22 cellular contexts compared by ENCODE assay signal in the genomic region with DNA sequence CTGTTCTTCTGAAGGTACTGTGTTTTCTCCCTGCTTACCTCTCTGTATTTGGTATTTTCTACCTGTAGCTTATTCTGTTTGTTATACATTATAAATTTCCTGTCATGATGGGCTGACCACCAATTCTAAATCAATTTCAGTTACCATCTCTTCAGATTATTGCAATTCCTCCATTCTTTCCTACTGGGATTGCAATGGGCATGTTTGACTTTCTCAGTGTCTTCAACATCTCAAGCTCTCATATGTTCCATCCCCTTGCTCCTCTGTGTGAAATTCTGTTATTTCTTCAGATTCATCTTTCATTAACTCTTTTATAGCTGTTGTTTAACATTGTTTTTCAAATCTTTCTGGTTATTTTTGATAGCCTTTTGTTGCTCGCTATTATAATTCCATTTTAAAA.
"Had no signal": no experiment of that assay in that cellular context is flagged by ENCODE, and none has a peak within 500 bp of the region (broad histone marks: within the 10 kb centered on the region; RNA-seq: fewer than 3 reads in every experiment).

No MANE protein-coding gene starts in this region.

- H3K9me3 Mint-ChIP-seq: immature natural killer cell; naive B cell; nephron; stimulated activated memory B cell treated with anti-CD40 and anti-IgM and Interleukin-4, amounts not matched to agents 10 μg/mL and 1 μg/mL and 100 μg/mL, for 72 hours; stimulated activated naive CD8-positive, alpha-beta T cell treated with anti-CD3 and anti-CD28 coated beads, Interleukin-15, Interleukin-2, amounts not matched to agents 100 ng/mL and 50 ng/mL, for 24 hours had no signal

- H3K27ac Mint-ChIP-seq: nephron; stimulated activated memory B cell treated with anti-CD40 and anti-IgM and Interleukin-4, amounts not matched to agents 10 μg/mL and 1 μg/mL and 100 μg/mL, for 72 hours; stimulated activated naive CD8-positive, alpha-beta T cell treated with anti-CD3 and anti-CD28 coated beads, Interleukin-15, Interleukin-2, amounts not matched to agents 100 ng/mL and 50 ng/mL, for 24 hours had no signal

- DNase-seq: dermis blood vessel endothelial cell; esophagus squamous epithelium; immature natural killer cell; left lung; lower lobe of right lung; mesendoderm; naive B cell; occipital lobe; right lobe of liver; spleen; stimulated activated CD4-positive, alpha-beta T cell treated with anti-CD3 and anti-CD28 coated beads, Interleukin-15, amount 100 ng/mL, for 24 hours; stimulated activated CD4-positive, alpha-beta T cell treated with anti-CD3 and anti-CD28 coated beads, Interleukin-1b, Interleukin-23, amount 100 ng/mL, for 48 hours; stimulated activated CD4-positive, alpha-beta T cell treated with anti-CD3 and anti-CD28 coated beads, Interleukin-4, amount 100 ng/mL, for 24 hours; tibial artery; upper lobe of left lung had no signal

- H3K9me3 ChIP-seq: esophagus squamous epithelium, gastroesophageal sphincter, left lung, lower lobe of right lung, prostate gland, right lobe of liver, spleen, tibial artery, upper lobe of left lung, vagina had no signal

- H3K79me2 ChIP-seq: parathyroid adenoma had no signal

- H3K4me3 Mint-ChIP-seq: immature natural killer cell; naive B cell; nephron; stimulated activated memory B cell treated with anti-CD40 and anti-IgM and Interleukin-4, amounts not matched to agents 10 μg/mL and 1 μg/mL and 100 μg/mL, for 72 hours; stimulated activated naive CD8-positive, alpha-beta T cell treated with anti-CD3 and anti-CD28 coated beads, Interleukin-15, Interleukin-2, amounts not matched to agents 100 ng/mL and 50 ng/mL, for 24 hours had no signal

- ATAC-seq: gastroesophageal sphincter; left lung; lower lobe of right lung; right lobe of liver; stimulated activated memory B cell treated with anti-CD40 and anti-IgM and Interleukin-4, amounts not matched to agents 10 μg/mL and 1 μg/mL and 100 μg/mL, for 72 hours had no signal

- H3K4me1 Mint-ChIP-seq: naive B cell; nephron; stimulated activated memory B cell treated with anti-CD40 and anti-IgM and Interleukin-4, amounts not matched to agents 10 μg/mL and 1 μg/mL and 100 μg/mL, for 72 hours had no signal

- H3K27me3 ChIP-seq: esophagus squamous epithelium, gastroesophageal sphincter, left lung, right lobe of liver, spleen, tibial artery, upper lobe of left lung, vagina had no signal

- H3K9ac ChIP-seq: parathyroid adenoma had no signal

- H3K4me3 ChIP-seq: esophagus squamous epithelium, gastroesophageal sphincter, left lung, lower lobe of right lung, prostate gland, right lobe of liver, spleen, tibial artery, upper lobe of left lung, vagina had no signal

- H3K27me3 Mint-ChIP-seq: naive B cell; stimulated activated memory B cell treated with anti-CD40 and anti-IgM and Interleukin-4, amounts not matched to agents 10 μg/mL and 1 μg/mL and 100 μg/mL, for 72 hours; stimulated activated naive CD8-positive, alpha-beta T cell treated with anti-CD3 and anti-CD28 coated beads, Interleukin-15, Interleukin-2, amounts not matched to agents 100 ng/mL and 50 ng/mL, for 24 hours had no signal

- H2AFZ ChIP-seq: parathyroid adenoma had no signal

- H3K4me1 ChIP-seq: esophagus squamous epithelium, gastroesophageal sphincter, left lung, lower lobe of right lung, parathyroid adenoma, prostate gland, right lobe of liver, spleen, tibial artery, upper lobe of left lung, vagina had no signal

- H3K27ac ChIP-seq: esophagus squamous epithelium, gastroesophageal sphincter, left lung, parathyroid adenoma, right lobe of liver, spleen, tibial artery, vagina had no signal
